ENCODE assay signal across 8 cellular contexts in the genomic region with DNA sequence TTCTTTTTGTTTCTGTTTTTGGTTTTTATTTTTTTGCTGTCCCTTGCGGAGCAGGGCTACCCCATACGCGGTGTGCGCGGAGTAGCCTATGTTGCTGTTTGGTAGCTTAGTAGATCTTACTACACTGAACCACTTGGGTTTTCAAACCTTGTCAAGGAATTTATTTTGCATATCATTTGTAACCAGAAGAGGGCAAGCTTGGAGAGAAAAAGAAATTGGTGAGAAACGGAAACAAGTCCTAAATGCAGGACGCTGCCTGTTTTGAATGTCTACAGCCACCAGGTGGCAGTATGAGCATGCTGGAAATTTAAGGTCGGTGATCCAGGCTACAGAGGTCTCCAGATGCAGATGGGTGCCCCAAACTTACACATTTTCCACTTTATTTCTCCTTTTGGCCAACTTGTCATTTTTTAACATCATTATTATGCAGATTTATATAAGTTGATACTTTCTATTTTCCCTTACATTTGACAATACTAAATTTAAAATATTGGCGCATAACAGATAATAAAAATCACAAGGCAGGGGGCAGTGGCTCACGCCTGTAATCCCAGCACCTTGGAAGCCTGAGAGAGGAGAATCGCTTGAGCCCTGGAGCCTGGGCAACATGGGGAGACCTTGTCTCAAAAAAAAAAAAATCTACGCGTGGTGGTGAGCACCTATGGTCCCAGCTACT. TPM values are rescaled to one million over a fixed set of nuclear protein-coding genes. Genes with fewer than 3 reads are reported as not detected.
DNase-seq lines count a peak whose midpoint lies in the region; FAIRE-seq lines count a peak whose summit lies in the region.

No MANE protein-coding gene starts in this region.

- DNase-seq in HCEC 1CT, result peak; percentile 80
- peak; percentile 99 for DNase-seq in NAMALWA (ENCODE audit: low spot score)
- DNase-seq in SK-MEL-5 (ENCODE audit: low read depth, low spot score), result peak; percentile 97
- peak; percentile 10 to 59 (median 36) for DNase-seq in activated naive CD4-positive, alpha-beta T cell (lab: John Stamatoyannopoulos, UW)
- peak; percentile 86 for DNase-seq in germinal center (ENCODE audit: low spot score)
- DNase-seq in pons (ENCODE audit: low spot score), result peak; percentile 93
- peak; percentile 83 for DNase-seq in urothelium cell line (ENCODE audit: low spot score)

- FAIRE-seq in G401.6 (lab: Jason Lieb, UNC) (peak; percentile 100), urothelium cell line (lab: Jason Lieb, UNC) (no peak)

- in situ Hi-C loops in SK-MEL-5 (cut with HindIII; ENCODE audit: low pct_unique_long_range_greater_than_20kb, low sequenced_read_pairs), result no loop called here

RNA-seq across cellular contexts. Expression of gene TRA2A, which starts 15.3 kb away (rescaled TPM):
- total RNA-seq in SK-MEL-5 (2014; rRNA removed; shearing (Covaris generic)), result 0.37 TPM in 1 of 2 replicates, not detected in the other
- polyA plus RNA-seq in SK-MEL-5 (2015; cell fraction: cytosol; rRNA removed), result 0.15 and 0.19 TPM in 2 replicates
- polyA plus RNA-seq in SK-MEL-5 (2015; cell fraction: nucleus; rRNA removed), result not detected in 2 replicates

RNA-seq across cellular contexts. Expression of gene CCDC126, which starts 50.1 kb away (rescaled TPM):
- total RNA-seq in SK-MEL-5 (2014; rRNA removed; shearing (Covaris generic)), result 11.9 and 15.8 TPM in 2 replicates
- 10.3 and 15.6 TPM in 2 replicates for polyA plus RNA-seq in SK-MEL-5 (2015; cell fraction: cytosol; rRNA removed)
- 8.5 and 13.1 TPM in 2 replicates for polyA plus RNA-seq in SK-MEL-5 (2015; cell fraction: nucleus; rRNA removed)

Comparison
In these comparisons a context has a peak if more than half of its experiments do, and no peak if none do; other contexts are left out.
1. Peak in every context shown above with its lines: DNase-seq.
2. DNase-seq: peak in every context shown above with its lines; median percentile 99 in NAMALWA; 97 in SK-MEL-5; 93 in pons; 86 in germinal center; 83 in urothelium cell line; 80 in HCEC 1CT; 36 in activated naive CD4-positive, alpha-beta T cell.